Comparison of ENCODE assay signal across 1 cellular context in the genomic region with DNA sequence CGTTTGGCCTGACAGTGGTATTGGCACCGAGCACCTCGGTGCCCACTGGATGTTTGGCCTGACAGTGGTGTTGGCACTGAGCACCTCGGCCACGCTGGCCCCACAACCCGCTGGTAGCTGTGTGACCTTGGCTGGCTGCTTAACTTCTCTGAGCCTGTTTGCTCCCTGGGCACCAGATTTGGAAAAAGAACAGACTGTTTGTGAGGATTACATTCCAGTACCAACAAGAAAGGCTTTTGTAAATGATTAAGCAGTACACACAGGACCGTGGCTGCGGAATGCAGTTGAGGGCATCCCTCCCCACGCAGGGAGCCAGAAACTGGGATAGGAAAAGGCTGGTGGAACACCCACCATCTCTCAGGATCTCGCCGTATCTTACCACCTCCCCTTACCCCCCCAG.
TF ChIP-seq lines count a peak whose summit lies in the region.

No MANE protein-coding gene starts in this region.

TF ChIP-seq in IMR-90, 13 proteins besides CTCF, POLR2A, EP300 and RAD21:
- no peak for TF ChIP-seq MAFK (IDR thresholded peaks at IDR 0.05; ENCODE audit: low read depth, low read length)
- TF ChIP-seq MXI1 (IDR thresholded peaks at IDR 0.05; ENCODE audit: borderline replicate concordance, low read depth, low read length) = no peak
- no peak for TF ChIP-seq CHD1 (IDR thresholded peaks at IDR 0.05; ENCODE audit: low read depth, low read length)
- no peak for TF ChIP-seq SMC3 (IDR thresholded peaks at IDR 0.05; ENCODE audit: low read depth, low read length)
- TF ChIP-seq, protein P1, sequence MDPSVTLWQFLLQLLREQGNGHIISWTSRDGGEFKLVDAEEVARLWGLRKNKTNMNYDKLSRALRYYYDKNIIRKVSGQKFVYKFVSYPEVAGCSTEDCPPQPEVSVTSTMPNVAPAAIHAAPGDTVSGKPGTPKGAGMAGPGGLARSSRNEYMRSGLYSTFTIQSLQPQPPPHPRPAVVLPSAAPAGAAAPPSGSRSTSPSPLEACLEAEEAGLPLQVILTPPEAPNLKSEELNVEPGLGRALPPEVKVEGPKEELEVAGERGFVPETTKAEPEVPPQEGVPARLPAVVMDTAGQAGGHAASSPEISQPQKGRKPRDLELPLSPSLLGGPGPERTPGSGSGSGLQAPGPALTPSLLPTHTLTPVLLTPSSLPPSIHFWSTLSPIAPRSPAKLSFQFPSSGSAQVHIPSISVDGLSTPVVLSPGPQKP (IDR thresholded peaks at IDR 0.05; ENCODE audit: borderline replicate concordance, low read depth, low read length) = no peak
- TF ChIP-seq RFX5 (IDR thresholded peaks at IDR 0.05; ENCODE audit: low read depth, low read length) = no peak
